In genomic region chr10:131155218-131155902, GRCh38 we compare ENCODE assay signal across 30 cellular contexts.
"Had no signal": no experiment of that assay in that cellular context is flagged by ENCODE, and none has a peak within 500 bp of the region (broad histone marks: within the 10 kb centered on the region; RNA-seq: fewer than 3 reads in every experiment).

No MANE protein-coding gene starts in this region.

- ATAC-seq: foreskin keratinocyte; gastroesophageal sphincter; left colon; left ventricle myocardium superior; mucosa of descending colon; natural killer cell treated with Interleukin-12 subunit alpha and Interleukin-12 subunit beta and Interleukin-15 and Interleukin-18, amount 100 ng/mL, for 72 hours; pancreas; sciatic nerve; stimulated activated naive B cell treated with anti-CD40 and anti-IgM and Interleukin-4, amounts not matched to agents 10 μg/mL and 1 μg/mL and 100 μg/mL, for 72 hours had no signal

- H3K27ac Mint-ChIP-seq: immature natural killer cell; mesothelial cell of epicardium; naive B cell; natural killer cell treated with Interleukin-12 subunit alpha and Interleukin-12 subunit beta and Interleukin-15 and Interleukin-18, amount 100 ng/mL, for 72 hours; progenitor cell of endocrine pancreas; stimulated activated naive B cell treated with anti-CD40 and anti-IgM and Interleukin-4, amounts not matched to agents 10 μg/mL and 1 μg/mL and 100 μg/mL, for 72 hours; stimulated activated naive CD8-positive, alpha-beta T cell treated with anti-CD3 and anti-CD28 coated beads, Interleukin-15, Interleukin-2, amounts not matched to agents 100 ng/mL and 50 ng/mL, for 24 hours had no signal

- H3K36me3 Mint-ChIP-seq: immature natural killer cell; mesothelial cell of epicardium; natural killer cell treated with Interleukin-12 subunit alpha and Interleukin-12 subunit beta and Interleukin-15 and Interleukin-18, amount 100 ng/mL, for 72 hours; stimulated activated naive B cell treated with anti-CD40 and anti-IgM and Interleukin-4, amounts not matched to agents 10 μg/mL and 1 μg/mL and 100 μg/mL, for 72 hours had no signal

- H3K36me3 ChIP-seq: colonic mucosa, esophagus muscularis mucosa, gastroesophageal sphincter, neutrophil, pancreas, right atrium auricular region, thoracic aorta, tibial nerve, upper lobe of left lung, uterus had no signal

- DNase-seq: central memory CD4-positive, alpha-beta T cell; colonic mucosa; dermis blood vessel endothelial cell; effector memory CD4-positive, alpha-beta T cell; foreskin keratinocyte; hypothalamus; immature natural killer cell; islet precursor cell; kidney glomerular epithelial cell; left colon; left ventricle myocardium superior; mesenchymal stem cell; mucosa of descending colon; naive B cell; stimulated activated CD4-positive, alpha-beta T cell treated with anti-CD3 and anti-CD28 coated beads, Interleukin-4, amount 100 ng/mL, for 4 hours; stimulated activated naive B cell treated with anti-CD40 and anti-IgM and Interleukin-4, amounts not matched to agents 10 μg/mL and 1 μg/mL and 100 μg/mL, for 72 hours; upper lobe of left lung; uterus had no signal

- H3K4me1 Mint-ChIP-seq: immature natural killer cell; naive B cell; stimulated activated naive B cell treated with anti-CD40 and anti-IgM and Interleukin-4, amounts not matched to agents 10 μg/mL and 1 μg/mL and 100 μg/mL, for 72 hours had no signal

- H3K4me3 ChIP-seq: colonic mucosa, esophagus muscularis mucosa, gastroesophageal sphincter, mucosa of descending colon, pancreas, right atrium auricular region, thoracic aorta, tibial nerve, upper lobe of left lung, uterus had no signal

- H3K4me1 ChIP-seq: colonic mucosa, esophagus muscularis mucosa, foreskin keratinocyte, gastroesophageal sphincter, pancreas, right atrium auricular region, tibial nerve, upper lobe of left lung, uterus had no signal

- H3K27ac ChIP-seq: colonic mucosa, esophagus muscularis mucosa, foreskin keratinocyte, gastroesophageal sphincter, neutrophil, pancreas, right atrium auricular region, thoracic aorta, tibial nerve, upper lobe of left lung, uterus had no signal

- H3K4me3 Mint-ChIP-seq: immature natural killer cell; mesothelial cell of epicardium; naive B cell; natural killer cell treated with Interleukin-12 subunit alpha and Interleukin-12 subunit beta and Interleukin-15 and Interleukin-18, amount 100 ng/mL, for 72 hours; stimulated activated naive B cell treated with anti-CD40 and anti-IgM and Interleukin-4, amounts not matched to agents 10 μg/mL and 1 μg/mL and 100 μg/mL, for 72 hours; stimulated activated naive CD8-positive, alpha-beta T cell treated with anti-CD3 and anti-CD28 coated beads, Interleukin-15, Interleukin-2, amounts not matched to agents 100 ng/mL and 50 ng/mL, for 24 hours had no signal

- H3K27me3 ChIP-seq: colonic mucosa, foreskin keratinocyte, neutrophil, pancreas, right atrium auricular region, tibial nerve, upper lobe of left lung, uterus had no signal

- H3K9me3 ChIP-seq: colonic mucosa, neutrophil, pancreas, thoracic aorta, uterus had no signal

- H3K27me3 Mint-ChIP-seq: naive B cell; stimulated activated naive CD8-positive, alpha-beta T cell treated with anti-CD3 and anti-CD28 coated beads, Interleukin-15, Interleukin-2, amounts not matched to agents 100 ng/mL and 50 ng/mL, for 24 hours had no signal
